Comparison of ENCODE assay signal across 28 cellular contexts in the genomic region with DNA sequence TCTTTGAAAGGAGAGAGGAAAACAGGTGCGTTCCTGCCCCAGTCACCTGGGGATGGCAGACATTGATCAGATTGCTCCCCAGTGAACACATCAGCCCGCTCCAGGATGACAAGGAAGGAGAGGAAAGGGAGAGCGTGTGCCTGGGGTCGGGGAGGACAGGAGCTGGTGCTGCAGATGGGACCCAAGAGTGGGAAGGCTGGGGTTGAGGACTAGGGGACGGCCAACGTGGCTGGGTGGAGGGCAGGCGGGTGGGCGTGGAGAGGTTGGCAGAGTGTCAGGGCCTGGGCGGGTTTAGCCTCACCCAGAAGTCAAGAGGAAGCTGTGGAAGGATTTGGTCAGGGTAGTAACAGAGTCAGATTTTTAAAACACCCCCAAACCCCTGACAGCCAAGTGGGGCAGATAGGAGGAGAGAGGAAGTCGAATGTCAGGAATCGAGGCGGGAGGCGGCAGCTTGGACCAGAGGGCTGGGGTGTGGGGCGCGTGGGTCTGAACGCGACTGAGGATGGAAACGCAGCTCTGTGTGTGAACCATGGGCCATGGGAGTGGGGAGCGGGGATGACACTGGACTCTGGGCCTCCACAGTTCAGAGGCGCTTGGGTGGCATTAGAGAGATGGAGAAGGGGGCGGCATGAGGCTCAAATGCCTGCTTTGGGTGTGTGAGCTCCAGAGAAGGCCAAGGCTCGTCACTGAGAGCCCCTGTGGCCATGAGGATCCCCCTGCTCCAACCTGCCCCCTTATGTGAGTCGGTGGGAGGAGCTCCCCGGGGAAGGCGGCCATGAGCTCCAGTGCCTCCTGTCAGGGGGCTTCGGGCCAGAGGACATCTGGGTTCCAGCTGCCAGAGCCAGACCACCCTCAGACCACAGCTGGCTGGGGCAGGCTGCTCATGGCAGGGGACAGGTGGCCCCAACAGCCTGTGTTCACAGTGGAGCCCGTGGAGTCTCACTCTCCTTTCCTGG. TPM values are rescaled to one million over a fixed set of nuclear protein-coding genes. Genes with fewer than 3 reads are reported as not detected.
DNase-seq lines count a peak whose midpoint lies in the region; ATAC-seq, FAIRE-seq and TF ChIP-seq lines count a peak whose summit lies in the region.
"Had no signal": no experiment of that assay in that cellular context is flagged by ENCODE, and none has a peak within 500 bp of the region (broad histone marks: within the 10 kb centered on the region; RNA-seq: fewer than 3 reads in every experiment).

No MANE protein-coding gene starts in this region.

- POLR2A ChIA-PET in K562 (lab: Yijun Ruan, JAX) (interaction anchor here (0.6 to 99.3 kb wide), 22 partner anchors 8 to 174 kb away, joined by 3 to 3336 read pairs (median 6); a partner anchor contains a TSS), MCF 10A (lab: Yijun Ruan, JAX) (no interaction called here)

- H3K4me1 ChIP-seq in BLaER1 = peaks cover 64% of the 10 kb centered on the region
- no peaks in the 10 kb centered on the region for H3K4me1 ChIP-seq in H9 (ENCODE audit: insufficient read depth, low read length)
- peaks cover 0 to 35% of the 10 kb centered on the region in 2 experiments; a peak in 2 of 5 replicates for H3K4me1 ChIP-seq in K562 (replicated peaks in 1 of 2; ENCODE audit: control insufficient read depth in 2 of 2, insufficient read depth in 2 of 2, low read length in 2 of 2)
- H3K4me1 ChIP-seq in kidney (ENCODE audit: control insufficient read depth in 1 of 2, insufficient read depth in 1 of 2, low read depth in 1 of 2, low read length in 2 of 2) = no peaks in the 10 kb centered on the region
- H3K4me1 ChIP-seq: A549 had no signal

- H3K27me3 Mint-ChIP-seq in H9 (ENCODE audit: low read depth) (no peaks in the 10 kb centered on the region), MCF 10A (ENCODE audit: insufficient read depth, unreplicated experiment) (peaks cover 22% of the 10 kb centered on the region)

- H4K91ac ChIP-seq in H9 (ENCODE audit: insufficient read length, low read depth, low read length) = no peak overlapping the region

- H2BK20ac ChIP-seq in H9 (ENCODE audit: low read depth, low read length, poor library complexity, severe bottlenecking) = no peak overlapping the region

- TF ChIP-seq RAD21 in K562 (CRISPR knock-in tag; conservative IDR thresholded peaks at IDR 0.05 in 1 of 2, IDR thresholded peaks at IDR 0.05 in 1 of 2) = no peak

- no peak overlapping the region for H3K4ac ChIP-seq in H9 (ENCODE audit: low read depth, low read length)

- H2BK120ac ChIP-seq in H9 (ENCODE audit: low read depth, low read length, poor library complexity, severe bottlenecking) = no peak overlapping the region

- H3T11ph ChIP-seq in H9 (ENCODE audit: low read length) = no peak overlapping the region

- H3K14ac ChIP-seq in H9 (ENCODE audit: insufficient read depth, low read length) = no peak overlapping the region; the same call in 1 of the 2 replicates

- no peak overlapping the region for H4K5ac ChIP-seq in H9 (ENCODE audit: insufficient read length, low read depth, low read length)

- FAIRE-seq in K562 (lab: Jason Lieb, UNC) = no peak
- no peak for FAIRE-seq in kidney (lab: Jason Lieb, UNC)
- FAIRE-seq: A549, GM12878 had no signal

- no peak overlapping the region for H3K23ac ChIP-seq in H9 (ENCODE audit: insufficient read length, low read depth, low read length)

- CTCF ChIA-PET in K562 (lab: Yijun Ruan, JAX; ENCODE audit: low intra/inter-chr PET ratio) = no interaction called here
- CTCF ChIA-PET in MCF 10A (lab: Yijun Ruan, JAX) = interaction anchor here (0.5 to 1.4 kb wide), 5 partner anchors 13 to 303 kb away, joined by 3 to 9 read pairs (median 4); no protein-coding TSS in a partner anchor

- H3K27ac ChIP-seq in BLaER1 (no peak overlapping the region), H9 (ENCODE audit: insufficient read length, low read depth, low read length) (no peak overlapping the region), K562 (ENCODE audit: extremely low read depth, low read depth, low read length) (no peak overlapping the region), kidney (ENCODE audit: low read depth in 2 of 2, low read length in 2 of 2) (no peak overlapping the region)
- H3K27ac ChIP-seq: A549, KMS-11, PC-9 had no signal

- H2BK15ac ChIP-seq in H9 (ENCODE audit: low read depth, low read length) = no peak overlapping the region

- 0 out of 2 replicates have a peak overlapping the region, but pooled peaks have one; percentile 2 for H3K4me2 ChIP-seq in BLaER1
- H3K4me2 ChIP-seq in H9 (ENCODE audit: insufficient read depth, insufficient read length, low read length) = no peak overlapping the region
- no peak overlapping the region for H3K4me2 ChIP-seq in K562 (ENCODE audit: insufficient read depth, low read length)
- H3K4me2 ChIP-seq: A549, GM23338, KMS-11, PC-9 had no signal

- DNase-seq in H9 (no peak), K562 (ENCODE audit: extremely low read depth in 1 of 4, low spot score in 3 of 4) (peak in 3 of 4 experiments; percentile 63 to 72 (median 67)), kidney (peak; percentile 69), inferior parietal cortex (ENCODE audit: extremely low spot score) (no peak), MCF 10A (ENCODE audit: unreplicated experiment) (no peak)
- DNase-seq: CD8-positive, alpha-beta memory T cell; DMS 273 treated with DMSO at 0.1 percent for 48 hours; DMS79; EL; GDM1; IMR-90; NCI-H1048; NCI-H1417 treated with DMSO at 0.1 percent for 48 hours; NCI-H187 treated with DMSO at 0.1 percent for 48 hours; NCI-H446 treated with DMSO at 0.1 percent for 48 hours; NCI-H526; NCI-H82; PC-9; RPMI8226; SHP77 treated with DMSO at 0.1 percent for 48 hours had no signal

- H3K79me1 ChIP-seq in H9 (ENCODE audit: insufficient read depth, low read depth, low read length, poor library complexity, severe bottlenecking) = no peaks in the 10 kb centered on the region

- WGBS in H9 (ENCODE audit: extremely low coverage, insufficient read length, low lambda C conversion rate) = no CpG with 5 or more reads among the region's 27 CpGs
- under 1% methylated on average over 27 of the region's 27 CpGs for WGBS in K562 (ENCODE audit: insufficient coverage, low coverage, missing lambda C conversion rate)

- H3K36me3 Mint-ChIP-seq in H9 (ENCODE audit: insufficient read depth in 1 of 3, low read depth in 3 of 3) (peaks cover 0 to 3% (median 2%) of the 10 kb centered on the region in 3 experiments; a peak in 2 of 7 replicates), MCF 10A (ENCODE audit: insufficient read depth, unreplicated experiment) (no peaks in the 10 kb centered on the region)
- H3K36me3 Mint-ChIP-seq: CD14-positive monocyte; CD8-positive, alpha-beta memory T cell had no signal

- H3K56ac ChIP-seq in H9 (ENCODE audit: insufficient read length, low read depth, low read length) = no peak overlapping the region

- H3K4me3 ChIP-seq in BLaER1 (no peak overlapping the region), K562 (no peak overlapping the region), kidney (ENCODE audit: low read length in 2 of 2) (no peak overlapping the region)
- H3K4me3 ChIP-seq: A549, GM12878, GM23338, PC-9 had no signal

- TF ChIP-seq CTCF in H9 (conservative IDR thresholded peaks at IDR 0.05) (no peak), K562 (IDR thresholded peaks at IDR 0.05 in 2 of 3, conservative IDR thresholded peaks at IDR 0.05 in 1 of 3; ENCODE audit: insufficient read depth in 2 of 3, low read depth in 1 of 3, low read length in 3 of 3) (no peak), kidney (IDR thresholded peaks at IDR 0.05; ENCODE audit: borderline replicate concordance, extremely low read depth, insufficient read depth) (no peak), MCF 10A (IDR thresholded peaks at IDR 0.05; ENCODE audit: unreplicated experiment) (no peak)

- H3K18ac ChIP-seq in H9 (ENCODE audit: insufficient read length, low read depth, low read length) = no peak overlapping the region

- no peak overlapping the region for H2AFZ ChIP-seq in H9 (ENCODE audit: low read length)
- H2AFZ ChIP-seq in K562 (ENCODE audit: low read depth, low read length) = no peak overlapping the region
- H2AFZ ChIP-seq: GM23338, PC-9 had no signal

- H3K9me3 ChIP-seq in BLaER1 (no peaks in the 10 kb centered on the region), H9 (ENCODE audit: control insufficient read depth, low read depth, low read length) (no peaks in the 10 kb centered on the region), K562 (replicated peaks; ENCODE audit: control insufficient read depth, insufficient read depth, low read depth, low read length) (0 out of 2 replicates have a peak, but pooled peaks cover 2% of the 10 kb centered on the region), kidney (ENCODE audit: control insufficient read depth in 1 of 2, low read length in 2 of 2) (no peaks in the 10 kb centered on the region)
- H3K9me3 ChIP-seq: A549 had no signal

- H3K4me1 Mint-ChIP-seq in H9 = peaks cover 0 to 4% of the 10 kb centered on the region in 2 experiments; a peak in 1 of 4 replicates
- no peaks in the 10 kb centered on the region for H3K4me1 Mint-ChIP-seq in MCF 10A (ENCODE audit: insufficient read depth, unreplicated experiment)
- H3K4me1 Mint-ChIP-seq: CD14-positive monocyte; CD8-positive, alpha-beta memory T cell; GM23338 had no signal

- TF ChIP-seq EP300 in K562 (IDR thresholded peaks at IDR 0.05; ENCODE audit: low read length) = no peak

- ATAC-seq in K562 = peak; percentile 0; the same call in 1 of the 3 replicates
- no peak for ATAC-seq in HG02840 (IDR thresholded peaks at IDR 0.05; ENCODE audit: low FRiP score, unreplicated experiment)
- ATAC-seq: A549, GM12878, GM23338, HCT116 had no signal

- no peak overlapping the region for H3K4me3 Mint-ChIP-seq in H9
- no peak overlapping the region for H3K4me3 Mint-ChIP-seq in MCF 10A (ENCODE audit: unreplicated experiment)
- H3K4me3 Mint-ChIP-seq: CD14-positive monocyte; CD8-positive, alpha-beta memory T cell; GM23338 had no signal

- H3K27me3 ChIP-seq in BLaER1 = peaks cover 34% of the 10 kb centered on the region
- H3K27me3 ChIP-seq in H9 (ENCODE audit: insufficient read depth, low read length) = no peaks in the 10 kb centered on the region
- peaks cover 93 to 100% of the 10 kb centered on the region in 2 experiments for H3K27me3 ChIP-seq in K562 (ENCODE audit: control insufficient read depth in 2 of 2, insufficient read depth in 2 of 2, low read length in 2 of 2)

- H2AK5ac ChIP-seq in H9 (ENCODE audit: insufficient read length, low read length) = no peak overlapping the region

- in situ Hi-C loops in K562 (cut with MboI) = loop anchor here (10.0 kb wide), 1 partner anchor 329 kb away; no protein-coding TSS in a partner anchor

- H3K9me3 Mint-ChIP-seq in H9 (no peaks in the 10 kb centered on the region), MCF 10A (ENCODE audit: unreplicated experiment) (no peaks in the 10 kb centered on the region)
- H3K9me3 Mint-ChIP-seq: CD8-positive, alpha-beta memory T cell had no signal

- H2BK5ac ChIP-seq in H9 (ENCODE audit: insufficient read length, low read length) = no peak overlapping the region

- H2BK12ac ChIP-seq in H9 (ENCODE audit: insufficient read length, low read depth, low read length) = no peak overlapping the region

- H3K79me2 ChIP-seq in H9 (ENCODE audit: insufficient read depth, low read length) = no peaks in the 10 kb centered on the region
- H3K79me2 ChIP-seq in K562 (ENCODE audit: control insufficient read depth, insufficient read depth, low read length) = no peaks in the 10 kb centered on the region

- peaks cover 4% of the 10 kb centered on the region for H3K23me2 ChIP-seq in H9 (ENCODE audit: insufficient read length, low read depth, low read length, poor library complexity, severe bottlenecking)

- H3K36me3 ChIP-seq in BLaER1 (no peaks in the 10 kb centered on the region), K562 (ENCODE audit: control insufficient read depth, insufficient read depth, low read length) (no peaks in the 10 kb centered on the region), kidney (ENCODE audit: control insufficient read depth in 1 of 2, insufficient read depth in 2 of 2, low read length in 2 of 2) (no peaks in the 10 kb centered on the region)

- BruUV-seq in K562 (replicated peaks; lab: Mats Ljungman, UMichigan) (no TSS peak), MCF 10A (replicated peaks; lab: Mats Ljungman, UMichigan) (no TSS peak)

- peaks cover 12% of the 10 kb centered on the region; the same call in 1 of the 2 replicates for H4K20me1 ChIP-seq in BLaER1
- H4K20me1 ChIP-seq in H9 (ENCODE audit: control insufficient read depth, insufficient read depth, insufficient read length) = no peaks in the 10 kb centered on the region
- peaks cover 83% of the 10 kb centered on the region for H4K20me1 ChIP-seq in K562 (replicated peaks; ENCODE audit: control insufficient read depth, insufficient read depth, low read length)

- H4K8ac ChIP-seq in H9 (replicated peaks; ENCODE audit: insufficient read length, low read depth, low read length) = no peak overlapping the region

- H3K27ac Mint-ChIP-seq in H9 = peak overlapping the region; percentile 7 to 64 (median 39); a peak in 4 of 7 replicates
- H3K27ac Mint-ChIP-seq in MCF 10A (ENCODE audit: low read depth, unreplicated experiment) = no peak overlapping the region
- H3K27ac Mint-ChIP-seq: CD14-positive monocyte; CD8-positive, alpha-beta memory T cell had no signal

- H3K9ac ChIP-seq in BLaER1 (no peak overlapping the region), H9 (ENCODE audit: extremely low read depth, insufficient read length, low read length) (no peak overlapping the region), K562 (ENCODE audit: insufficient read depth in 1 of 2, low read depth in 2 of 2, low read length in 2 of 2) (peak overlapping the region in 1 of 2 experiments; percentile 24; a peak in 2 of 4 replicates), kidney (ENCODE audit: low read length in 2 of 2) (no peak overlapping the region)
- H3K9ac ChIP-seq: KMS-11 had no signal

- peaks cover 18% of the 10 kb centered on the region for H3K9me1 ChIP-seq in K562 (ENCODE audit: control insufficient read depth, insufficient read depth, low read length)

- intact Hi-C loops in K562 (cut with micrococcal nuclease) = no loop called here
- intact Hi-C loops in kidney (cut with DNase I) = no loop called here
- intact Hi-C loops in MCF 10A (cut with micrococcal nuclease) = no loop called here

- TF ChIP-seq POLR2A in K562 (conservative IDR thresholded peaks at IDR 0.05) = no peak

RNA-seq across cellular contexts. Expression of a gene that starts 24.6 kb away (rescaled TPM):
- total RNA-seq in H9 (2021) = 21.7 and 21.9 TPM in 2 replicates
- total RNA-seq in K562 (2011; cell fraction: chromatin; rRNA removed; ENCODE audit: low replicate concordance) = 0.69 TPM in 1 of 2 replicates, not detected in the other
- total RNA-seq in K562 (2011; cell fraction: nucleolus; rRNA removed) = 0.26 and 0.33 TPM in 2 replicates
- 0.22 TPM in 1 of 2 replicates, not detected in the other for total RNA-seq in K562 (2011; cell fraction: nucleoplasm; rRNA removed)
- not detected in 2 replicates for total RNA-seq in K562 (2014; rRNA removed)
- not detected in 2 replicates for total RNA-seq in K562 (2014; rRNA removed; fragmentation: Illumina TruSeq; extraction: Trizol)
- total RNA-seq in K562 (2015; rRNA removed; fragmentation: Illumina TruSeq; extraction: Trizol) = not detected in 2 replicates
- total RNA-seq in K562 (2021) = 0.09 TPM in 1 of 2 replicates, not detected in the other
- polyA plus RNA-seq in K562 (2011; rRNA removed) = 0.05 and 0.10 TPM in 2 replicates
- polyA plus RNA-seq in K562 (2011; cell fraction: cytosol; rRNA removed) = 0.03 and 0.66 TPM in 2 replicates
- 0.04 and 0.20 TPM in 2 replicates for polyA plus RNA-seq in K562 (2011; cell fraction: nucleus; rRNA removed)
- 0.03 and 0.07 TPM in 2 replicates for polyA plus RNA-seq in K562 (2012)
- not detected in 2 replicates for polyA plus RNA-seq in K562 (2014; fragmentation: Illumina TruSeq; extraction: Trizol)
- polyA plus RNA-seq in K562 (2014; fragmentation: Nextera tagmentation; extraction: Ambion mirVana) = not detected
- polyA plus RNA-seq in K562 (2014; rRNA removed) = not detected in 2 replicates
- not detected in 2 replicates for polyA minus RNA-seq in K562 (2011; rRNA and poly(A)+ RNA removed)
- polyA minus RNA-seq in K562 (2011; cell fraction: cytosol; rRNA and poly(A)+ RNA removed) = not detected in 2 replicates
- 0.27 TPM in 1 of 2 replicates, not detected in the other for polyA minus RNA-seq in K562 (2011; cell fraction: nucleus; rRNA and poly(A)+ RNA removed)
- 13.8 TPM for total RNA-seq in kidney
- 13.4 TPM for polyA plus RNA-seq in kidney (ENCODE audit: insufficient read depth, low read depth, low replicate concordance)
- not detected in 2 replicates for total RNA-seq in MCF 10A (2022)
- total RNA-seq: IMR-90 had no signal
- polyA plus RNA-seq: CD14-positive monocyte; CD8-positive, alpha-beta memory T cell; GM12878; IMR-90 had no signal

Comparison
In these comparisons a context has a peak if more than half of its experiments do, and no peak if none do; other contexts are left out.
1. DNase-seq: peak in K562 (3 of 4) and kidney (single experiment); none in H9 (single experiment), inferior parietal cortex (single experiment) and MCF 10A (single experiment).